ENCODE assay signal across 1 cellular context in the genomic region with DNA sequence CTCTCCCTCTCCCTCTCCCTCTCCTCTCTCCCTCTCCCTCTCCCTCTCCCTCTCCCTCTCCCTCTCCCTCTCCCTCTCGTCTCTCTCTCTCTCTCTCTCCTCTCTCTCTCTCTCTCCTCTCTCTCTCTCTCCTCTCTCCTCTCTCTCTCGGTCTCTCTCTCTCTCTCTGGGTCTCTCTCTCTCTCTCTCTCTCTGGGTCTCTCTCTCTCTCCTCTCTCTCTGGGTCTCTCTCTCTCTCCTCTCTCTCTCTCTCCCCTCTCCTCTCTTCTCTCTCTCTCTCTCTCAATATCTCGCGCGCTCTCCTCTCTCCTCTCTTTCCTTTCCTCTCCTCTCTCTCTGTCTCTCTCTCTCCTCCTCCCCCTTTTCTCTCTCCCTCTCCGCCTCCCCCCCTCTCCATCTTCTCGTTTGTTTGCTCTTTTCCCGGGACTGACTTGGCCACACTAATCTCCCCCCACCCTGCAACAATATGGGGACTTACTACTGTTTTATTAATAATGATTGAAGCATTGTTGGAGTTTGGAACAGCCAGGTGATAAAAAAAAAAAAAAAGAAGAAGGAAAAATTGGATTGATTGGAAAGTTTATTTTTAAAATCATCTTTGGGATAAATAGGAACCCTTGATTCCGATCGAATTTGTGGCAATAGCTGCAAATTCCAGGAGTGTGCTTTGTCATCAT.
TF ChIP-seq lines count a peak whose summit lies in the region.

No MANE protein-coding gene starts in this region.

TF ChIP-seq in HEK293, 187 proteins besides CTCF, POLR2A, EP300 and RAD21 (continued from another document):
- TF ChIP-seq ZNF148 (tag by site-specific recombination; IDR thresholded peaks at IDR 0.05; ENCODE audit: borderline replicate concordance) (peak; percentile 71; the same call in 1 of the 2 replicates), ZNF610 (tag by site-specific recombination; IDR thresholded peaks at IDR 0.05; ENCODE audit: borderline replicate concordance) (no peak; the same call in 1 of the 2 replicates), GFI1B (tag by site-specific recombination; IDR thresholded peaks at IDR 0.05) (peak; percentile 14; the same call in 1 of the 2 replicates), PRDM1 (tag by site-specific recombination; IDR thresholded peaks at IDR 0.05) (peak; percentile 97), MYNN (tag by site-specific recombination; IDR thresholded peaks at IDR 0.05; ENCODE audit: borderline replicate concordance) (0 out of 2 replicates have a peak, but pooled peaks have one; percentile 15), TSHZ1 (tag by site-specific recombination; IDR thresholded peaks at IDR 0.05; ENCODE audit: borderline replicate concordance) (peak; percentile 55; the same call in 1 of the 2 replicates), ZNF341 (tag by site-specific recombination; IDR thresholded peaks at IDR 0.05; ENCODE audit: low read depth) (no peak; the same call in 1 of the 2 replicates), ZNF776 (tag by site-specific recombination; IDR thresholded peaks at IDR 0.05; ENCODE audit: borderline replicate concordance) (0 out of 2 replicates have a peak, but pooled peaks have one; percentile 75), GLI4 (tag by site-specific recombination; IDR thresholded peaks at IDR 0.05) (0 out of 2 replicates have a peak, but pooled peaks have one; percentile 17), ZNF654 (tag by site-specific recombination; IDR thresholded peaks at IDR 0.05; ENCODE audit: low read depth) (peak; percentile 30), ZBTB21 (tag by site-specific recombination; IDR thresholded peaks at IDR 0.05) (peak; percentile 28; the same call in 1 of the 2 replicates), ZBTB17 (tag by site-specific recombination; IDR thresholded peaks at IDR 0.05) (peak; percentile 86), SCRT1 (tag by site-specific recombination; IDR thresholded peaks at IDR 0.05; ENCODE audit: borderline replicate concordance) (0 out of 2 replicates have a peak, but pooled peaks have one; percentile 21), ZBTB7A (tag by site-specific recombination; IDR thresholded peaks at IDR 0.05; ENCODE audit: low read depth) (0 out of 2 replicates have a peak, but pooled peaks have one; percentile 61), ZNF48 (tag by site-specific recombination; IDR thresholded peaks at IDR 0.05) (no peak), ZBTB49 (tag by site-specific recombination; IDR thresholded peaks at IDR 0.05; ENCODE audit: low read depth) (no peak), ZNF596 (tag by site-specific recombination; IDR thresholded peaks at IDR 0.05) (peak; percentile 100), ZBTB11 (tag by site-specific recombination; conservative IDR thresholded peaks at IDR 0.05; ENCODE audit: low read depth) (peak; percentile 19; the same call in 1 of the 2 replicates), ZNF626 (tag by site-specific recombination; IDR thresholded peaks at IDR 0.05) (no peak), ZNF664 (tag by site-specific recombination; IDR thresholded peaks at IDR 0.05) (no peak), OVOL3 (tag by site-specific recombination; IDR thresholded peaks at IDR 0.05) (peak; percentile 72), ZBTB1 (tag by site-specific recombination; IDR thresholded peaks at IDR 0.05) (peak; percentile 73; the same call in 1 of the 2 replicates), FEZF1 (tag by site-specific recombination; IDR thresholded peaks at IDR 0.05) (peak; percentile 92), KLF16 (tag by site-specific recombination; IDR thresholded peaks at IDR 0.05) (peak; percentile 84), ZSCAN4 (tag by site-specific recombination; IDR thresholded peaks at IDR 0.05) (peak; percentile 56)
- TF ChIP-seq, protein P1, sequence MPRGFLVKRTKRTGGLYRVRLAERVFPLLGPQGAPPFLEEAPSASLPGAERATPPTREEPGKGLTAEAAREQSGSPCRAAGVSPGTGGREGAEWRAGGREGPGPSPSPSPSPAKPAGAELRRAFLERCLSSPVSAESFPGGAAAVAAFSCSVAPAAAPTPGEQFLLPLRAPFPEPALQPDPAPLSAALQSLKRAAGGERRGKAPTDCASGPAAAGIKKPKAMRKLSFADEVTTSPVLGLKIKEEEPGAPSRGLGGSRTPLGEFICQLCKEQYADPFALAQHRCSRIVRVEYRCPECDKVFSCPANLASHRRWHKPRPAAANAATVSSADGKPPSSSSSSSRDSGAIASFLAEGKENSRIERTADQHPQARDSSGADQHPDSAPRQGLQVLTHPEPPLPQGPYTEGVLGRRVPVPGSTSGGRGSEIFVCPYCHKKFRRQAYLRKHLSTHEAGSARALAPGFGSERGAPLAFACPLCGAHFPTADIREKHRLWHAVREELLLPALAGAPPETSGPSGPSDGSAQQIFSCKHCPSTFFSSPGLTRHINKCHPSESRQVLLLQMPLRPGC (tag by site-specific recombination; IDR thresholded peaks at IDR 0.05): peak; percentile 61; the same call in 1 of the 2 replicates
- TF ChIP-seq, protein P2, sequence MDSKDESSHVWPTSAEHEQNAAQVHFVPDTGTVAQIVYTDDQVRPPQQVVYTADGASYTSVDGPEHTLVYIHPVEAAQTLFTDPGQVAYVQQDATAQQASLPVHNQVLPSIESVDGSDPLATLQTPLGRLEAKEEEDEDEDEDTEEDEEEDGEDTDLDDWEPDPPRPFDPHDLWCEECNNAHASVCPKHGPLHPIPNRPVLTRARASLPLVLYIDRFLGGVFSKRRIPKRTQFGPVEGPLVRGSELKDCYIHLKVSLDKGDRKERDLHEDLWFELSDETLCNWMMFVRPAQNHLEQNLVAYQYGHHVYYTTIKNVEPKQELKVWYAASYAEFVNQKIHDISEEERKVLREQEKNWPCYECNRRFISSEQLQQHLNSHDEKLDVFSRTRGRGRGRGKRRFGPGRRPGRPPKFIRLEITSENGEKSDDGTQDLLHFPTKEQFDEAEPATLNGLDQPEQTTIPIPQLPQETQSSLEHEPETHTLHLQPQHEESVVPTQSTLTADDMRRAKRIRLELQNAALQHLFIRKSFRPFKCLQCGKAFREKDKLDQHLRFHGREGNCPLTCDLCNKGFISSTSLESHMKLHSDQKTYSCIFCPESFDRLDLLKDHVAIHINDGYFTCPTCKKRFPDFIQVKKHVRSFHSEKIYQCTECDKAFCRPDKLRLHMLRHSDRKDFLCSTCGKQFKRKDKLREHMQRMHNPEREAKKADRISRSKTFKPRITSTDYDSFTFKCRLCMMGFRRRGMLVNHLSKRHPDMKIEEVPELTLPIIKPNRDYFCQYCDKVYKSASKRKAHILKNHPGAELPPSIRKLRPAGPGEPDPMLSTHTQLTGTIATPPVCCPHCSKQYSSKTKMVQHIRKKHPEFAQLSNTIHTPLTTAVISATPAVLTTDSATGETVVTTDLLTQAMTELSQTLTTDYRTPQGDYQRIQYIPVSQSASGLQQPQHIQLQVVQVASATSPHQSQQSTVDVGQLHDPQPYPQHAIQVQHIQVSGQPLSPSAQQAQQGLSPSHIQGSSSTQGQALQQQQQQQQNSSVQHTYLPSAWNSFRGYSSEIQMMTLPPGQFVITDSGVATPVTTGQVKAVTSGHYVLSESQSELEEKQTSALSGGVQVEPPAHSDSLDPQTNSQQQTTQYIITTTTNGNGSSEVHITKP (tag by site-specific recombination; IDR thresholded peaks at IDR 0.05): peak; percentile 52
- TF ChIP-seq, protein P3, sequence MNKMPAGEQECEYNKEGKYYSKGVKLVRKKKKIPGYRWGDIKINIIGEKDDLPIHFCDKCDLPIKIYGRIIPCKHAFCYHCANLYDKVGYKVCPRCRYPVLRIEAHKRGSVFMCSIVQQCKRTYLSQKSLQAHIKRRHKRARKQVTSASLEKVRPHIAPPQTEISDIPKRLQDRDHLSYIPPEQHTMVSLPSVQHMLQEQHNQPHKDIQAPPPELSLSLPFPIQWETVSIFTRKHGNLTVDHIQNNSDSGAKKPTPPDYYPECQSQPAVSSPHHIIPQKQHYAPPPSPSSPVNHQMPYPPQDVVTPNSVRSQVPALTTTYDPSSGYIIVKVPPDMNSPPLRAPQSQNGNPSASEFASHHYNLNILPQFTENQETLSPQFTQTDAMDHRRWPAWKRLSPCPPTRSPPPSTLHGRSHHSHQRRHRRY (tag by site-specific recombination; IDR thresholded peaks at IDR 0.05): no peak
